ENCODE assay signal across 8 cellular contexts in the genomic region with DNA sequence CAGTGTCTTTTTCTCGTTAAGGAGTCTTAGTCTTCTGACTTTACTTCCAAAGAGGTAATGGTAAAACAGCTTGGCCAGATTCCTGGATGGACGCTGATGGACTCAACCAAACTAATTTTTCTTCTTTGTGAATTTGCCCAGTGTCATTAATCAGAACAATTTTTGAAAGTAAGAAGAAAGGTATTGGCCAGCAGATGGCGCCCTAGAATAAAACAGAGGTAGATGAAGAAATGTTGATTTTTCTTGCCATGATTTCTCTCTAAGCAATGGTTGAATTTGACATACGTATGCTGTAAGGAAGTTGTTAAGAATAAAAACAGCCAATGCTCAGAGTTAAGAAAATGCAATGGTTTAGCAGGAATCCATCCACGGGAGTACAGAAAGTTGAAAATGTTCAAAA.
A peak's percentile ranks its signal among the peaks of the same experiment; 100 is the strongest.
DNase-seq lines count a peak whose midpoint lies in the region; ATAC-seq and TF ChIP-seq lines count a peak whose summit lies in the region.

No MANE protein-coding gene starts in this region.

- peak in 1 of 2 donors; percentile 61 for ATAC-seq in upper lobe of left lung (ENCODE audit: low FRiP score in 2 of 2)
- ATAC-seq in GM19395 (IDR thresholded peaks at IDR 0.05; ENCODE audit: unreplicated experiment): no peak

- TF ChIP-seq CTCF in neural crest cell (conservative IDR thresholded peaks at IDR 0.05): peak; percentile 78
- peak; percentile 27 to 61 (median 48) for TF ChIP-seq CTCF in upper lobe of left lung (IDR thresholded peaks at IDR 0.05)

- H3K4me1 Mint-ChIP-seq in neural crest cell: peaks cover 5% of the 10 kb centered on the region

- H3K27ac ChIP-seq in upper lobe of left lung: no peak overlapping the region

- no peaks in the 10 kb centered on the region for H3K27me3 ChIP-seq in upper lobe of left lung

- H3K9me3 Mint-ChIP-seq in neural crest cell: peaks cover 8% of the 10 kb centered on the region

- TF ChIP-seq POLR2A in upper lobe of left lung (IDR thresholded peaks at IDR 0.05): no peak

- WGBS in upper lobe of left lung, 2 donors: 9 to 11% methylated on average over 5 of the region's 5 CpGs

- no peak for TF ChIP-seq EP300 in upper lobe of left lung (IDR thresholded peaks at IDR 0.05)

- peaks cover 7% of the 10 kb centered on the region for H3K36me3 Mint-ChIP-seq in neural crest cell (ENCODE audit: low read depth)

- no peak overlapping the region for H3K4me3 ChIP-seq in upper lobe of left lung

- H3K27me3 Mint-ChIP-seq in neural crest cell (ENCODE audit: low read depth): peaks cover 3% of the 10 kb centered on the region

- peaks cover 0 to 8% (median 0%) of the 10 kb centered on the region in 4 donors for H3K9me3 ChIP-seq in upper lobe of left lung

- H3K27ac Mint-ChIP-seq in neural crest cell (ENCODE audit: unreplicated experiment): no peak overlapping the region

- no peaks in the 10 kb centered on the region for H3K36me3 ChIP-seq in upper lobe of left lung

- DNase-seq in activated gamma-delta T cell treated with Interleukin-2 at 50 U/mL for 16 hours (peak; percentile 57), activated gamma-delta T cell (lab: John Stamatoyannopoulos, UW) (no peak), NCI-H2081 treated with DMSO at 0.1 percent for 48 hours (lab: John Stamatoyannopoulos, UW) (peak; percentile 76), neural crest cell (ENCODE audit: low read depth, low spot score) (peak; percentile 62), upper lobe of left lung (peak in 1 of 2 donors; percentile 42)
- peak; percentile 40 to 48 for DNase-seq in activated CD4-positive, alpha-beta T cell treated with anti-CD3 and anti-CD28 coated beads for 24 hours (ENCODE audit: low read depth in 2 of 2)
- peak; percentile 40 for DNase-seq in effector CD8-positive, alpha-beta T cell (lab: John Stamatoyannopoulos, UW)

- H3K4me1 ChIP-seq in upper lobe of left lung: no peaks in the 10 kb centered on the region

- no peak overlapping the region for H3K4me3 Mint-ChIP-seq in neural crest cell
